8 cellular contexts compared by ENCODE assay signal in the genomic region with DNA sequence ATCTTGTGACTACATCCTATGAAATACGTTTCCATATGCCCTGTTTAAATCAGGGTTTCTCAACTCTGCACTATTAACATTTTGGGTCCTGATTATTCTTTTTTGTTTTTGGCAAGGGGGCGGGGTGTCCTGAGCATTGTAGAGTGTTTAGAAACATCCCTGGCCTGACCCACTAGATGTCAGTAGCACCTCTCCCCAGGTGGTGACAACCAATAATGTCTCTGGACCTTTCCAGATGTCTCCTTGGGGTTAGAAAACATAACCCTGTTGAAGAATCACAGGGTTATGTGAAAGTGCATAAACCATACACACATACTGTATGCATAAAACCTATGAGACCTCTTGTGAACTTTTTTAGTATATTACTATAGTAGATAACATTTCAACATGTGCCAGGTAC.
DNase-seq lines count a peak whose midpoint lies in the region; ATAC-seq and TF ChIP-seq lines count a peak whose summit lies in the region.

No MANE protein-coding gene starts in this region.

- H3K4me3 ChIP-seq in coronary artery = peak overlapping the region; percentile 92
- H3K4me3 ChIP-seq in retinal pigment epithelial cell (ENCODE audit: low read length) = no peak overlapping the region

- ATAC-seq in HG03108 (IDR thresholded peaks at IDR 0.05; ENCODE audit: unreplicated experiment) = no peak

- DNase-seq in SIG-M5 treated with dmso at 0.1 percent for 504 hours (lab: John Stamatoyannopoulos, UW; ENCODE audit: unreplicated experiment) (peak; percentile 22), SIG-M5 (lab: John Stamatoyannopoulos, UW) (no peak), NAMALWA (ENCODE audit: low spot score) (peak; percentile 79), coronary artery (ENCODE audit: low spot score) (no peak), retinal pigment epithelial cell (ENCODE audit: low read depth) (no peak), superior temporal gyrus (ENCODE audit: extremely low spot score) (no peak), NK-92 (lab: John Stamatoyannopoulos, UW; ENCODE audit: unreplicated experiment) (no peak)

- no peak overlapping the region for H3K27ac ChIP-seq in coronary artery

- TF ChIP-seq CTCF in coronary artery (IDR thresholded peaks at IDR 0.05) (no peak), retinal pigment epithelial cell (conservative IDR thresholded peaks at IDR 0.05; ENCODE audit: low read depth, low read length) (peak; percentile 7)

Comparison
In these comparisons a context has a peak if more than half of its experiments do, and no peak if none do; other contexts are left out.
1. DNase-seq: peak in SIG-M5 treated with dmso at 0.1 percent for 504 hours (single experiment) and NAMALWA (single experiment); none in SIG-M5 (single experiment), coronary artery (single experiment), retinal pigment epithelial cell (single experiment), superior temporal gyrus (single experiment) and NK-92 (single experiment).